ENCODE assay signal across 1 cellular context in the genomic region with DNA sequence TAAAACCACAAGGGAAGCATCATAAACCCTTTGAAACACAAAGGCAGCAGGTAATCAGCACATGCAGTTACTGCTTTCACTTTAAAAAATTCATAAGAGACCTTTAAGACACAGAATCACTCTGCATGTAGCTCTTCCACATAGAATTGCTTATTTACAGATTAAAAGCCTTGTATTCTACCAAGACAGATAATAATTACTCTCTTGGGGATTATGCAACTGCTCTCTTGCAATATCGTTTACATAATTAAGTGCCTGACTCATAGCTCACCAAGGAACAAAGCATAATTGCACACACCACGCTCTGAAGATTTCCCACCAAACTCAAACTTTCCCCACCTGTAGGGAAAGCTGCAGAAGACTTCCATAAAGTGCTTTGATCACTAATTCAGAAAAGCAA.
A peak's percentile ranks its signal among the peaks of the same experiment; 100 is the strongest.
TF ChIP-seq lines count a peak whose summit lies in the region.

No MANE protein-coding gene starts in this region.

TF ChIP-seq in HEK293, 187 proteins besides CTCF, POLR2A, EP300 and RAD21 (continued from another document and continues in another):
- TF ChIP-seq ZNF561 (tag by site-specific recombination; IDR thresholded peaks at IDR 0.05; ENCODE audit: borderline replicate concordance) (no peak), ZNF555 (tag by site-specific recombination; conservative IDR thresholded peaks at IDR 0.05) (no peak), ZBTB10 (tag by site-specific recombination; IDR thresholded peaks at IDR 0.05) (no peak; the same call in 1 of the 2 replicates), ZNF596 (tag by site-specific recombination; IDR thresholded peaks at IDR 0.05) (no peak), ZNF433 (tag by site-specific recombination; IDR thresholded peaks at IDR 0.05; ENCODE audit: low read depth) (no peak), MEIS1 (CRISPR knock-in tag; IDR thresholded peaks at IDR 0.05; ENCODE audit: borderline replicate concordance) (no peak), ZNF544 (tag by site-specific recombination; IDR thresholded peaks at IDR 0.05) (no peak), ZNF704 (tag by site-specific recombination; IDR thresholded peaks at IDR 0.05) (no peak), ZNF404 (tag by site-specific recombination; IDR thresholded peaks at IDR 0.05) (no peak), ZNF132 (tag by site-specific recombination; IDR thresholded peaks at IDR 0.05; ENCODE audit: borderline replicate concordance) (no peak), REPIN1 (tag by site-specific recombination; IDR thresholded peaks at IDR 0.05; ENCODE audit: low read depth) (no peak), ZNF354C (tag by site-specific recombination; IDR thresholded peaks at IDR 0.05; ENCODE audit: borderline replicate concordance, low read depth) (no peak), ZNF311 (tag by site-specific recombination; IDR thresholded peaks at IDR 0.05; ENCODE audit: borderline replicate concordance) (no peak), MZF1 (tag by site-specific recombination; IDR thresholded peaks at IDR 0.05; ENCODE audit: borderline replicate concordance) (0 out of 2 replicates have a peak, but pooled peaks have one; percentile 32), YY1 (tag by site-specific recombination; IDR thresholded peaks at IDR 0.05) (no peak), BCL11B (tag by site-specific recombination; IDR thresholded peaks at IDR 0.05; ENCODE audit: low read depth) (peak; percentile 66; the same call in 1 of the 2 replicates), ZBTB20 (tag by site-specific recombination; IDR thresholded peaks at IDR 0.05) (no peak), ZNF121 (tag by site-specific recombination; IDR thresholded peaks at IDR 0.05) (no peak), ZFP41 (tag by site-specific recombination; IDR thresholded peaks at IDR 0.05; ENCODE audit: borderline replicate concordance) (no peak), ZNF518A (tag by site-specific recombination; conservative IDR thresholded peaks at IDR 0.05; ENCODE audit: low read depth) (peak; percentile 37; the same call in 1 of the 2 replicates), ZNF585B (tag by site-specific recombination; IDR thresholded peaks at IDR 0.05) (no peak), ZNF623 (tag by site-specific recombination; IDR thresholded peaks at IDR 0.05) (no peak), ZNF280C (tag by site-specific recombination; IDR thresholded peaks at IDR 0.05) (no peak), ZEB2 (tag by site-specific recombination; IDR thresholded peaks at IDR 0.05) (peak; percentile 90), ZNF549 (tag by site-specific recombination; IDR thresholded peaks at IDR 0.05) (no peak), ZNF157 (tag by site-specific recombination; IDR thresholded peaks at IDR 0.05) (no peak), PRDM6 (tag by site-specific recombination; IDR thresholded peaks at IDR 0.05) (peak; percentile 83), ZNF621 (tag by site-specific recombination; IDR thresholded peaks at IDR 0.05) (no peak), ZNF701 (tag by site-specific recombination; IDR thresholded peaks at IDR 0.05) (no peak), ZBTB11 (tag by site-specific recombination; conservative IDR thresholded peaks at IDR 0.05; ENCODE audit: low read depth) (no peak), ZNF112 (tag by site-specific recombination; IDR thresholded peaks at IDR 0.05) (no peak), ZNF394 (tag by site-specific recombination; IDR thresholded peaks at IDR 0.05; ENCODE audit: borderline replicate concordance) (peak; percentile 59)
- TF ChIP-seq, protein P1, sequence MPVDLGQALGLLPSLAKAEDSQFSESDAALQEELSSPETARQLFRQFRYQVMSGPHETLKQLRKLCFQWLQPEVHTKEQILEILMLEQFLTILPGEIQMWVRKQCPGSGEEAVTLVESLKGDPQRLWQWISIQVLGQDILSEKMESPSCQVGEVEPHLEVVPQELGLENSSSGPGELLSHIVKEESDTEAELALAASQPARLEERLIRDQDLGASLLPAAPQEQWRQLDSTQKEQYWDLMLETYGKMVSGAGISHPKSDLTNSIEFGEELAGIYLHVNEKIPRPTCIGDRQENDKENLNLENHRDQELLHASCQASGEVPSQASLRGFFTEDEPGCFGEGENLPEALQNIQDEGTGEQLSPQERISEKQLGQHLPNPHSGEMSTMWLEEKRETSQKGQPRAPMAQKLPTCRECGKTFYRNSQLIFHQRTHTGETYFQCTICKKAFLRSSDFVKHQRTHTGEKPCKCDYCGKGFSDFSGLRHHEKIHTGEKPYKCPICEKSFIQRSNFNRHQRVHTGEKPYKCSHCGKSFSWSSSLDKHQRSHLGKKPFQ (tag by site-specific recombination; IDR thresholded peaks at IDR 0.05), result no peak
- TF ChIP-seq, protein P2, sequence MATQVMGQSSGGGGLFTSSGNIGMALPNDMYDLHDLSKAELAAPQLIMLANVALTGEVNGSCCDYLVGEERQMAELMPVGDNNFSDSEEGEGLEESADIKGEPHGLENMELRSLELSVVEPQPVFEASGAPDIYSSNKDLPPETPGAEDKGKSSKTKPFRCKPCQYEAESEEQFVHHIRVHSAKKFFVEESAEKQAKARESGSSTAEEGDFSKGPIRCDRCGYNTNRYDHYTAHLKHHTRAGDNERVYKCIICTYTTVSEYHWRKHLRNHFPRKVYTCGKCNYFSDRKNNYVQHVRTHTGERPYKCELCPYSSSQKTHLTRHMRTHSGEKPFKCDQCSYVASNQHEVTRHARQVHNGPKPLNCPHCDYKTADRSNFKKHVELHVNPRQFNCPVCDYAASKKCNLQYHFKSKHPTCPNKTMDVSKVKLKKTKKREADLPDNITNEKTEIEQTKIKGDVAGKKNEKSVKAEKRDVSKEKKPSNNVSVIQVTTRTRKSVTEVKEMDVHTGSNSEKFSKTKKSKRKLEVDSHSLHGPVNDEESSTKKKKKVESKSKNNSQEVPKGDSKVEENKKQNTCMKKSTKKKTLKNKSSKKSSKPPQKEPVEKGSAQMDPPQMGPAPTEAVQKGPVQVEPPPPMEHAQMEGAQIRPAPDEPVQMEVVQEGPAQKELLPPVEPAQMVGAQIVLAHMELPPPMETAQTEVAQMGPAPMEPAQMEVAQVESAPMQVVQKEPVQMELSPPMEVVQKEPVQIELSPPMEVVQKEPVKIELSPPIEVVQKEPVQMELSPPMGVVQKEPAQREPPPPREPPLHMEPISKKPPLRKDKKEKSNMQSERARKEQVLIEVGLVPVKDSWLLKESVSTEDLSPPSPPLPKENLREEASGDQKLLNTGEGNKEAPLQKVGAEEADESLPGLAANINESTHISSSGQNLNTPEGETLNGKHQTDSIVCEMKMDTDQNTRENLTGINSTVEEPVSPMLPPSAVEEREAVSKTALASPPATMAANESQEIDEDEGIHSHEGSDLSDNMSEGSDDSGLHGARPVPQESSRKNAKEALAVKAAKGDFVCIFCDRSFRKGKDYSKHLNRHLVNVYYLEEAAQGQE (tag by site-specific recombination; IDR thresholded peaks at IDR 0.05), result no peak
